12 cellular contexts compared by ENCODE assay signal in the genomic region with DNA sequence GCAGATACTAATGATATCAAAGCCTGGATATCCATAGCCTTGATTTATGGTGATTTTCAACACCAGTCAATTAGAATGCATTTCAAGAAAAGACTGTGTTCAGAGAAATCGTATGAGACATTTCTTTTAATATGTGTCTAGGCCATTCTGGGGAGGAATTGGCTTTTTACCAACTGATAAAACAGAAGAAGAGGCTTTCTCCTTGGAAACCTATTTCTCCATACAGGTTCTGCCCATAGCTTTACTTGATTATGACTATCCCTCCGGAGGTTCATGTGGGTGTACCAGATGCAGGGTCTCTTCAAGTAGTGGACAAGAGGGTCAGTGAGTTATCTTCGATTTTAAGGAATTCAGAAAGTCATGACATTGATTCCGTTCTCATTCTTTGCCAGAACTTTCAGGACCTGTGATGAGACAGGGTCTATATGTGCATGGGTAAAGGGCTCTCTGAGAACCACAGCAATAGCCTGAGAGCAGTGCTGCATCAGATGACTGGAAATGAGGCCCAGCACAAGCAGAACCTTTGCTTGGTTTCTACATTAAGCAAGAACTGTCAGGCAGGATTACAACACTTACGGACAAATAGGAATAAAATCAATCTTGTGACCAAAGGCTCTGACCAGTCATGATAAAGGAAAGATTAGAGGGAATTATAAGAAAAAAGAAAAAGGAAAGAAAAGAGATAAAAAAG.
DNase-seq lines count a peak whose midpoint lies in the region; ATAC-seq and TF ChIP-seq lines count a peak whose summit lies in the region.
"Had no signal": no experiment of that assay in that cellular context is flagged by ENCODE, and none has a peak within 500 bp of the region (broad histone marks: within the 10 kb centered on the region; RNA-seq: fewer than 3 reads in every experiment).

No MANE protein-coding gene starts in this region.

- H3K27ac ChIP-seq in SJSA1: peak overlapping the region; percentile 11
- no peak overlapping the region for H3K27ac ChIP-seq in trophoblast cell (ENCODE audit: low read depth, low read length)
- no peak overlapping the region for H3K27ac ChIP-seq in neural progenitor cell
- H3K27ac ChIP-seq: C4-2B had no signal

- H3K23ac ChIP-seq in trophoblast cell (ENCODE audit: low read length): no peak overlapping the region

- TF ChIP-seq CTCF in fibroblast of villous mesenchyme (IDR thresholded peaks at IDR 0.05; ENCODE audit: insufficient read depth, low read depth, low read length) (no peak), neural progenitor cell (IDR thresholded peaks at IDR 0.05) (no peak)

- peak overlapping the region; percentile 62 for H2BK5ac ChIP-seq in trophoblast cell (ENCODE audit: low read depth, low read length, poor library complexity)

- no peaks in the 10 kb centered on the region for H3K9me3 Mint-ChIP-seq in neural progenitor cell
- H3K9me3 Mint-ChIP-seq: stimulated activated naive B cell treated with anti-CD40 and anti-IgM and Interleukin-4, amounts not matched to agents 10 μg/mL and 1 μg/mL and 100 μg/mL, for 72 hours had no signal

- H3K4me3 Mint-ChIP-seq in neural progenitor cell: no peak overlapping the region
- H3K4me3 Mint-ChIP-seq: stimulated activated naive B cell treated with anti-CD40 and anti-IgM and Interleukin-4, amounts not matched to agents 10 μg/mL and 1 μg/mL and 100 μg/mL, for 72 hours had no signal

- peaks cover 8% of the 10 kb centered on the region for H3K36me3 Mint-ChIP-seq in neural progenitor cell
- H3K36me3 Mint-ChIP-seq: stimulated activated naive B cell treated with anti-CD40 and anti-IgM and Interleukin-4, amounts not matched to agents 10 μg/mL and 1 μg/mL and 100 μg/mL, for 72 hours had no signal

- H4K12ac ChIP-seq in trophoblast cell (ENCODE audit: low read depth, low read length): no peak overlapping the region

- H2AFZ ChIP-seq in trophoblast cell (ENCODE audit: insufficient read depth, low read length, poor library complexity): peak overlapping the region; percentile 63
- H2AFZ ChIP-seq in neural progenitor cell (replicated peaks): no peak overlapping the region

- H2BK120ac ChIP-seq in trophoblast cell (ENCODE audit: insufficient read depth, low read length, poor library complexity): peak overlapping the region; percentile 95

- H3K79me1 ChIP-seq in trophoblast cell (ENCODE audit: low read length): peaks cover 9% of the 10 kb centered on the region

- H3K27me3 Mint-ChIP-seq in neural progenitor cell (ENCODE audit: insufficient read depth, low read depth): no peaks in the 10 kb centered on the region
- H3K27me3 Mint-ChIP-seq: stimulated activated naive B cell treated with anti-CD40 and anti-IgM and Interleukin-4, amounts not matched to agents 10 μg/mL and 1 μg/mL and 100 μg/mL, for 72 hours had no signal

- H3K79me2 ChIP-seq in trophoblast cell (ENCODE audit: control insufficient read depth, insufficient read depth, low read length, poor library complexity) (no peaks in the 10 kb centered on the region), neural progenitor cell (ENCODE audit: low read depth) (no peaks in the 10 kb centered on the region)

- H3K9me3 ChIP-seq in SJSA1 (replicated peaks) (no peaks in the 10 kb centered on the region), trophoblast cell (ENCODE audit: insufficient read depth, low read depth, low read length) (no peaks in the 10 kb centered on the region), neural progenitor cell (ENCODE audit: low read depth) (no peaks in the 10 kb centered on the region)

- H3K18ac ChIP-seq in trophoblast cell (ENCODE audit: low read length): no peak overlapping the region

- peak overlapping the region; percentile 88 for H2AK5ac ChIP-seq in trophoblast cell (ENCODE audit: low read length)

- no peak overlapping the region for H3K4me3 ChIP-seq in SJSA1
- H3K4me3 ChIP-seq in fibroblast of villous mesenchyme (ENCODE audit: low read depth, low read length): no peak overlapping the region
- H3K4me3 ChIP-seq in trophoblast cell (ENCODE audit: low read depth, low read length): no peak overlapping the region
- no peak overlapping the region for H3K4me3 ChIP-seq in neural progenitor cell

- H3K9ac ChIP-seq in trophoblast cell (ENCODE audit: low read length) (no peak overlapping the region), neural progenitor cell (no peak overlapping the region)

- DNase-seq in Ammon's horn (ENCODE audit: low spot score) (peak; percentile 61), SJSA1 (ENCODE audit: low read depth in 1 of 2, low spot score in 2 of 2) (no peak), fibroblast of villous mesenchyme (ENCODE audit: low read depth) (peak; percentile 92), trophoblast cell (peak in 1 of 2 donors; percentile 17), neural progenitor cell (ENCODE audit: low spot score) (no peak), SW 1271 (lab: John Stamatoyannopoulos, UW) (no peak)
- DNase-seq in activated CD4-positive, alpha-beta T cell treated with anti-CD3 and anti-CD28 coated beads for 1 hour: no peak
- DNase-seq: effector memory CD4-positive, alpha-beta T cell; NCI-H748 treated with DMSO at 0.1 percent for 48 hours had no signal

- H3K36me3 ChIP-seq in SJSA1: no peaks in the 10 kb centered on the region
- no peaks in the 10 kb centered on the region for H3K36me3 ChIP-seq in trophoblast cell (ENCODE audit: control insufficient read depth in 1 of 2, insufficient read depth in 2 of 2, low read length in 2 of 2)
- no peaks in the 10 kb centered on the region for H3K36me3 ChIP-seq in neural progenitor cell

- no peaks in the 10 kb centered on the region for H4K20me1 ChIP-seq in neural progenitor cell (ENCODE audit: low read depth)

- peak overlapping the region; percentile 96 for H2BK12ac ChIP-seq in trophoblast cell (ENCODE audit: low read length)

- ATAC-seq in HG03457 (IDR thresholded peaks at IDR 0.05; ENCODE audit: unreplicated experiment): no peak

- H3F3A ChIP-seq in neural progenitor cell (ENCODE audit: low read depth): no peaks in the 10 kb centered on the region

- H3K4me1 Mint-ChIP-seq in neural progenitor cell: peaks cover 30% of the 10 kb centered on the region

- no peak overlapping the region for H4K8ac ChIP-seq in trophoblast cell (ENCODE audit: low read depth, low read length)

- H3K4me2 ChIP-seq in trophoblast cell (ENCODE audit: low read length) (no peak overlapping the region), neural progenitor cell (no peak overlapping the region)

- H4K91ac ChIP-seq in trophoblast cell (ENCODE audit: low read depth, low read length): peak overlapping the region; percentile 67

- H3K4ac ChIP-seq in trophoblast cell (ENCODE audit: low read depth, low read length): no peak overlapping the region

- no peak overlapping the region for H3K27ac Mint-ChIP-seq in neural progenitor cell
- H3K27ac Mint-ChIP-seq: stimulated activated naive B cell treated with anti-CD40 and anti-IgM and Interleukin-4, amounts not matched to agents 10 μg/mL and 1 μg/mL and 100 μg/mL, for 72 hours had no signal

- H3K14ac ChIP-seq in trophoblast cell (ENCODE audit: low read length): peak overlapping the region; percentile 42

- H3K4me1 ChIP-seq in SJSA1 (replicated peaks): peaks cover 76% of the 10 kb centered on the region
- peaks cover 5 to 7% of the 10 kb centered on the region in 2 experiments for H3K4me1 ChIP-seq in trophoblast cell (ENCODE audit: control insufficient read depth in 1 of 2, insufficient read depth in 2 of 2, low read length in 2 of 2)
- peaks cover 10% of the 10 kb centered on the region for H3K4me1 ChIP-seq in neural progenitor cell

- WGBS in trophoblast cell (ENCODE audit: extremely low coverage, insufficient coverage, insufficient read length): no CpG with 5 or more reads among the region's 5 CpGs

- H3K27me3 ChIP-seq in SJSA1 (replicated peaks) (no peaks in the 10 kb centered on the region), trophoblast cell (ENCODE audit: insufficient read depth, low read length) (no peaks in the 10 kb centered on the region), neural progenitor cell (no peaks in the 10 kb centered on the region)

Comparison
In these comparisons a context has a peak if more than half of its experiments do, and no peak if none do; other contexts are left out.
1. DNase-seq: peak in Ammon's horn (single experiment) and fibroblast of villous mesenchyme (single experiment); none in SJSA1 (0 of 2), activated CD4-positive, alpha-beta T cell treated with anti-CD3 and anti-CD28 coated beads for 1 hour (single experiment), neural progenitor cell (single experiment) and SW 1271 (0 of 2).